Comparison of ENCODE assay signal across 8 cellular contexts in genomic region chr14:73728106-73729014, GRCh38. TPM values are rescaled to one million over a fixed set of nuclear protein-coding genes. Genes with fewer than 3 reads are reported as not detected.
A peak's percentile ranks its signal among the peaks of the same experiment; 100 is the strongest.
DNase-seq lines count a peak whose midpoint lies in the region; TF ChIP-seq lines count a peak whose summit lies in the region.

No MANE protein-coding gene starts in this region.

- H3K4me3 ChIP-seq in GM23248 = no peak overlapping the region
- no peak overlapping the region for H3K4me3 ChIP-seq in WI38 (ENCODE audit: low read depth, low read length)
- H3K4me3 ChIP-seq in mammary epithelial cell (replicated peaks in 1 of 3; ENCODE audit: insufficient read depth in 1 of 3, low read depth in 2 of 3, low read length in 3 of 3) = no peak overlapping the region

- 59% methylated on average over 16 of the region's 16 CpGs for WGBS in GM23248 (ENCODE audit: low coverage in 1 of 2, low lambda C conversion rate in 2 of 2, missing lambda C conversion rate in 2 of 2), 2 experiments
- 55% methylated on average over 16 of the region's 16 CpGs for WGBS in mammary epithelial cell (ENCODE audit: low coverage, missing lambda C conversion rate)

- no peaks in the 10 kb centered on the region for H3K9me2 ChIP-seq in GM23248 (ENCODE audit: insufficient read depth)

- H4K20me1 ChIP-seq in GM23248 (ENCODE audit: insufficient read depth) = no peaks in the 10 kb centered on the region
- no peaks in the 10 kb centered on the region for H4K20me1 ChIP-seq in mammary epithelial cell (ENCODE audit: insufficient read depth, low read length)

- no TSS peak for BruUV-seq in mammary epithelial cell (replicated peaks; lab: Mats Ljungman, UMichigan)

- H3K4me1 Mint-ChIP-seq in CD14-positive monocyte = peaks cover 49% of the 10 kb centered on the region

- peak overlapping the region; percentile 75 to 93 (median 88) for H3K27ac Mint-ChIP-seq in CD14-positive monocyte

- H3K79me2 ChIP-seq in GM23248 (ENCODE audit: insufficient read depth) (peaks cover 57% of the 10 kb centered on the region), mammary epithelial cell (ENCODE audit: insufficient read depth, low read length) (peaks cover 77% of the 10 kb centered on the region)

- H3K9me3 ChIP-seq in GM23248 (ENCODE audit: low read depth) (no peaks in the 10 kb centered on the region), mammary epithelial cell (replicated peaks; ENCODE audit: insufficient read depth, low read length) (no peaks in the 10 kb centered on the region)

- peaks cover 72 to 87% of the 10 kb centered on the region in 2 donors for H3K36me3 Mint-ChIP-seq in CD14-positive monocyte

- H2AFZ ChIP-seq in GM23248 = no peak overlapping the region
- no peak overlapping the region for H2AFZ ChIP-seq in mammary epithelial cell (ENCODE audit: low read depth, low read length)

- intact Hi-C loops in CD14-positive monocyte (cut with micrococcal nuclease) = loop anchor here (1.0 to 10.0 kb wide), 4 partner anchors 96 to 286 kb away; partner anchors contain the start of genes BBOF1 (in 1 of the 2), ENTPD5 (in 1 of the 2) and ZNF410 (in 1 of the 2)
- intact Hi-C loops in mammary epithelial cell (cut with micrococcal nuclease) = loop anchor here (1.0 to 10.0 kb wide), 5 partner anchors 30 to 306 kb away; partner anchors contain the start of gene ZNF410

- H3K4me2 ChIP-seq in GM23248 (ENCODE audit: unreplicated experiment) (no peak overlapping the region), mammary epithelial cell (ENCODE audit: insufficient read depth, low read depth, low read length) (no peak overlapping the region)

- in situ Hi-C loops in GM23248 (cut with MboI) (no loop called here), mammary epithelial cell (cut with MboI; ENCODE audit: low sequenced_read_pairs in 2 of 2) (no loop called here)

- CTCF ChIA-PET in mammary epithelial cell (lab: Charles Lee; ENCODE audit: low non-redundant PET) = interaction anchor here (0.6 to 1.0 kb wide), 8 partner anchors 26 to 178 kb away, joined by 3 to 7 read pairs (median 5); a partner anchor contains a TSS

- no peaks in the 10 kb centered on the region for H3K27me3 ChIP-seq in GM23248 (replicated peaks; ENCODE audit: insufficient read depth)
- H3K27me3 ChIP-seq in mammary epithelial cell (ENCODE audit: insufficient read depth, low read length) = no peaks in the 10 kb centered on the region

- peak overlapping the region; percentile 2; the same call in 1 of the 2 replicates for H3K9ac ChIP-seq in GM23248
- no peak overlapping the region for H3K9ac ChIP-seq in mammary epithelial cell (ENCODE audit: insufficient read depth, low read length)

- peaks cover 38% of the 10 kb centered on the region for H3K4me1 ChIP-seq in GM23248 (ENCODE audit: insufficient read depth)
- H3K4me1 ChIP-seq in mammary epithelial cell (ENCODE audit: insufficient read depth, low read length) = peaks cover 47% of the 10 kb centered on the region

- H3K36me3 ChIP-seq in GM23248 (ENCODE audit: low read depth) (peaks cover 26% of the 10 kb centered on the region; the same call in 1 of the 2 replicates), mammary epithelial cell (ENCODE audit: insufficient read depth, low read length) (peaks cover 40% of the 10 kb centered on the region)

- TF ChIP-seq CTCF in CD14-positive monocyte (IDR thresholded peaks at IDR 0.05) (peak; percentile 93), WI38 (IDR thresholded peaks at IDR 0.05; ENCODE audit: low read depth, low read length) (peak; percentile 78), mammary epithelial cell (conservative IDR thresholded peaks at IDR 0.05 in 1 of 2, IDR thresholded peaks at IDR 0.05 in 1 of 2; ENCODE audit: extremely low read depth in 1 of 2, insufficient read depth in 1 of 2, low read depth in 1 of 2, low read length in 2 of 2) (peak; percentile 92 to 95)

- H3K27ac ChIP-seq in GM23248 = no peak overlapping the region
- H3K27ac ChIP-seq in mammary epithelial cell (ENCODE audit: insufficient read depth, low read depth, low read length) = no peak overlapping the region

- H3F3A ChIP-seq in GM23248 (ENCODE audit: insufficient read depth) = peaks cover 36% of the 10 kb centered on the region

- DNase-seq in CD14-positive monocyte (ENCODE audit: low spot score) (peak; percentile 91), GM23248 (peak; percentile 77), NCI-H2196 (lab: John Stamatoyannopoulos, UW; ENCODE audit: unreplicated experiment) (peak; percentile 89), mammary epithelial cell (peak; percentile 50), islet precursor cell (peak; percentile 94), amniotic stem cell (lab: John Stamatoyannopoulos, UW) (no peak)
- peak; percentile 75 to 96 (median 85) for DNase-seq in stimulated activated CD4-positive, alpha-beta T cell treated with anti-CD3 and anti-CD28 coated beads, Interleukin-12 subunit alpha, Interleukin-12 subunit beta, amount 100 ng/mL, for 48 hours (ENCODE audit: low read depth in 2 of 3, low spot score in 1 of 3)

- peaks cover 0 to 2% (median 0%) of the 10 kb centered on the region in 3 donors for H3K27me3 Mint-ChIP-seq in CD14-positive monocyte (ENCODE audit: low read depth in 3 of 3)

- H3K9me3 Mint-ChIP-seq in CD14-positive monocyte = peaks cover 0 to 3% (median 0%) of the 10 kb centered on the region in 7 donors

- peak overlapping the region; percentile 20 to 69 for H3K4me3 Mint-ChIP-seq in CD14-positive monocyte

- dilution Hi-C loops in mammary epithelial cell (cut with HindIII; ENCODE audit: low sequenced_read_pairs) = no loop called here

RNA-seq across cellular contexts. Expression of gene PNMA1, which starts 14.2 kb away (rescaled TPM):
- polyA plus RNA-seq in CD14-positive monocyte (1 to 10 TPM; 4.4 to 6.4 TPM), GM23248 (2016; fragmentation: Nextera tagmentation; extraction: Ambion mirVana) (64.7 and 67.7 TPM in 2 replicates), mammary epithelial cell (17.0 TPM)
- total RNA-seq in GM23248 (2014; rRNA removed; shearing (Covaris generic)) = 14.2 and 18.2 TPM in 2 replicates
- total RNA-seq in mammary epithelial cell = 10 to 100 TPM; 15.7 to 30.5 TPM
- 33.6 TPM for polyA minus RNA-seq in mammary epithelial cell
